8 cellular contexts compared by ENCODE assay signal in the genomic region with DNA sequence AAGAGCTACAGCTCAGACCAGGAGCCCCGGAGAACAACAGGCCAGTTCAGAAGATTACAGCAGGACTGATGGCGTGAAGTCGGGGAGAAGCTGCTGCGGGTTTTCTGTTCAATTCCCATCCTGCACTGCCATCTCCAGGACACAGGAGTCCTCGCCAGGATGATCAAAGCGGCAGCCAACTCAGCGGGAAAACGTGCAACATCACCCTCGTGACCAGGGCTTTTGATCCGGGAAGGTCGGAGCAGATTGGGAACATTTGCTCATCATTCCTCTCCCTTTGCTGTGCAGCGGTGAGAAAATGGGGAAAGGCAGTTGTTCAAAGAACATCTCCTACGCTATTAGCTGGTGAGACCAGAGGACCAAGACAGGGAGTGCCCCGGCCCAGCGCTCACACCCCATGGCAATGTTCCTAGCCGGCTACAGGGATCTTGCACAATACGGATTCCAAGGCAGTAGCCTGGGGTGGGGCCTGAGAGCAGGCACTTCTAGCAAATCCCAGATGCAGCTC. TPM values are rescaled to one million over a fixed set of nuclear protein-coding genes. Genes with fewer than 3 reads are reported as not detected.
DNase-seq lines count a peak whose midpoint lies in the region; ATAC-seq, FAIRE-seq and TF ChIP-seq lines count a peak whose summit lies in the region.

No MANE protein-coding gene starts in this region.

- H3K27ac ChIP-seq in body of pancreas: no peak overlapping the region
- H3K27ac ChIP-seq in hepatocyte: peak overlapping the region; percentile 22

- no peaks in the 10 kb centered on the region for H3K36me3 ChIP-seq in body of pancreas (replicated peaks in 1 of 2; ENCODE audit: insufficient read depth in 1 of 2, low read depth in 2 of 2)
- H3K36me3 ChIP-seq in hepatocyte (replicated peaks; ENCODE audit: insufficient read depth, low read depth): no peaks in the 10 kb centered on the region

- no peak for TF ChIP-seq POLR2A in H54 (IDR thresholded peaks at IDR 0.05; ENCODE audit: low read depth, low read length)
- no peak for TF ChIP-seq POLR2A in body of pancreas (IDR thresholded peaks at IDR 0.05)

- no peaks in the 10 kb centered on the region for H3K79me2 ChIP-seq in hepatocyte

- no peaks in the 10 kb centered on the region for H4K20me1 ChIP-seq in hepatocyte (ENCODE audit: insufficient read depth, poor library complexity, severe bottlenecking)

- H3K9me3 Mint-ChIP-seq in activated T-cell treated with anti-CD3 and anti-CD28 coated beads, Interleukin-2, amount 50 U/mL, for 4 hours: no peaks in the 10 kb centered on the region
- H3K9me3 Mint-ChIP-seq in naive thymus-derived CD8-positive, alpha-beta T cell: no peaks in the 10 kb centered on the region

- peak; percentile 57 for FAIRE-seq in H54 (lab: Jason Lieb, UNC)

- POLR2A ChIA-PET in naive thymus-derived CD8-positive, alpha-beta T cell (lab: Charles Lee): interaction anchor here (0.6 kb wide), 1 partner anchor 400 kb away, joined by 3 read pairs; no protein-coding TSS in a partner anchor

- H3K4me3 Mint-ChIP-seq in activated T-cell treated with anti-CD3 and anti-CD28 coated beads, Interleukin-2, amount 50 U/mL, for 4 hours: no peak overlapping the region
- H3K4me3 Mint-ChIP-seq in naive thymus-derived CD8-positive, alpha-beta T cell: no peak overlapping the region

- peak overlapping the region in 1 of 10 donors; percentile 12 for H3K27ac Mint-ChIP-seq in naive thymus-derived CD8-positive, alpha-beta T cell

- H3K36me3 Mint-ChIP-seq in activated T-cell treated with anti-CD3 and anti-CD28 coated beads, Interleukin-2, amount 50 U/mL, for 4 hours (ENCODE audit: insufficient read depth): no peaks in the 10 kb centered on the region
- no peaks in the 10 kb centered on the region for H3K36me3 Mint-ChIP-seq in naive thymus-derived CD8-positive, alpha-beta T cell

- no peaks in the 10 kb centered on the region for H3K27me3 Mint-ChIP-seq in activated T-cell treated with anti-CD3 and anti-CD28 coated beads, Interleukin-2, amount 50 U/mL, for 4 hours (ENCODE audit: low read depth)
- peaks cover 0 to 7% (median 2%) of the 10 kb centered on the region in 5 donors for H3K27me3 Mint-ChIP-seq in naive thymus-derived CD8-positive, alpha-beta T cell

- 4 to 7% methylated on average over 10 to 17 of the region's 17 CpGs for WGBS in body of pancreas, 2 donors
- 5% methylated on average over 17 of the region's 17 CpGs for WGBS in hepatocyte (ENCODE audit: low lambda C conversion rate, missing lambda C conversion rate)

- H3K9me3 ChIP-seq in body of pancreas (no peaks in the 10 kb centered on the region), hepatocyte (ENCODE audit: low read depth) (no peaks in the 10 kb centered on the region)

- intact Hi-C loops in body of pancreas (cut with DNase I): no loop called here

- DNase-seq in H54 (ENCODE audit: insufficient read length, low spot score): peak; percentile 96
- peak; percentile 77 for DNase-seq in NCI-H2227 treated with DMSO at 0.1 percent for 48 hours (lab: John Stamatoyannopoulos, UW)
- peak; percentile 48 to 71 (median 68) for DNase-seq in body of pancreas
- peak; percentile 93 for DNase-seq in hepatocyte (ENCODE audit: low spot score)
- DNase-seq in renal cortical epithelial cell (ENCODE audit: low read depth): peak; percentile 84
- no peak for DNase-seq in activated T-cell treated with anti-CD3 and anti-CD28 coated beads, Interleukin-2, amount 50 U/mL, for 4 hours
- no peak for DNase-seq in naive thymus-derived CD8-positive, alpha-beta T cell

- H3K4me1 ChIP-seq in body of pancreas (peaks cover 10% of the 10 kb centered on the region), hepatocyte (ENCODE audit: insufficient read depth) (peaks cover 7% of the 10 kb centered on the region)

- H3K9me2 ChIP-seq in hepatocyte (replicated peaks; ENCODE audit: insufficient read depth): no peaks in the 10 kb centered on the region

- ATAC-seq in body of pancreas (peak; percentile 83), GM18520 (IDR thresholded peaks at IDR 0.05; ENCODE audit: unreplicated experiment) (no peak)
- no peak for ATAC-seq in activated T-cell treated with anti-CD3 and anti-CD28 coated beads, Interleukin-2, amount 50 U/mL, for 4 hours
- no peak for ATAC-seq in naive thymus-derived CD8-positive, alpha-beta T cell

- no peak overlapping the region for H2AFZ ChIP-seq in hepatocyte

- H3K4me3 ChIP-seq in body of pancreas (no peak overlapping the region), hepatocyte (no peak overlapping the region)

- TF ChIP-seq CTCF in body of pancreas (IDR thresholded peaks at IDR 0.05) (peak in 6 of 7 experiments; percentile 12 to 68 (median 52)), hepatocyte (IDR thresholded peaks at IDR 0.05; ENCODE audit: poor library complexity) (peak; percentile 89)

- no peaks in the 10 kb centered on the region for H3K4me1 Mint-ChIP-seq in activated T-cell treated with anti-CD3 and anti-CD28 coated beads, Interleukin-2, amount 50 U/mL, for 4 hours (ENCODE audit: low read depth)
- H3K4me1 Mint-ChIP-seq in naive thymus-derived CD8-positive, alpha-beta T cell: no peaks in the 10 kb centered on the region

- H3K27me3 ChIP-seq in body of pancreas: no peaks in the 10 kb centered on the region
- no peaks in the 10 kb centered on the region for H3K27me3 ChIP-seq in hepatocyte

- H3K4me2 ChIP-seq in hepatocyte: peak overlapping the region; percentile 68

RNA-seq across cellular contexts. Expression of a gene that starts 50.4 kb away (rescaled TPM):
- 10 to 100 TPM; 16.2 to 17.6 TPM for total RNA-seq in body of pancreas
- 13.3 and 17.8 TPM in 2 replicates for total RNA-seq in hepatocyte
- 7.8 and 8.3 TPM in 2 replicates for polyA plus RNA-seq in hepatocyte
- total RNA-seq in renal cortical epithelial cell: 24.3 and 45.8 TPM in 2 replicates
- 10 to 100 TPM; 46.6 to 47.9 (median 46.8) TPM for total RNA-seq in activated T-cell treated with anti-CD3 and anti-CD28 coated beads, Interleukin-2, amount 50 U/mL, for 4 hours
- 10 to 100 TPM; 71.5 to 78.5 TPM for total RNA-seq in naive thymus-derived CD8-positive, alpha-beta T cell
- polyA plus RNA-seq in naive thymus-derived CD8-positive, alpha-beta T cell: 1 to 10 TPM; 2.3 to 5.6 (median 3.6) TPM

Comparison
In these comparisons a context has a peak if more than half of its experiments do, and no peak if none do; other contexts are left out.
1. DNase-seq: peak in H54 (single experiment), NCI-H2227 treated with DMSO at 0.1 percent for 48 hours (single experiment), body of pancreas (4 of 4), hepatocyte (single experiment) and renal cortical epithelial cell (single experiment); none in activated T-cell treated with anti-CD3 and anti-CD28 coated beads, Interleukin-2, amount 50 U/mL, for 4 hours (single experiment) and naive thymus-derived CD8-positive, alpha-beta T cell (0 of 10).